Comparison of ENCODE assay signal across 19 cellular contexts in genomic region chr11:44610556-44610955, GRCh38. TPM values are rescaled to one million over a fixed set of nuclear protein-coding genes. Genes with fewer than 3 reads are reported as not detected.
A peak's percentile ranks its signal among the peaks of the same experiment; 100 is the strongest.
DNase-seq lines count a peak whose midpoint lies in the region; ATAC-seq and TF ChIP-seq lines count a peak whose summit lies in the region.
"Had no signal": no experiment of that assay in that cellular context is flagged by ENCODE, and none has a peak within 500 bp of the region (broad histone marks: within the 10 kb centered on the region; RNA-seq: fewer than 3 reads in every experiment).

No MANE protein-coding gene starts in this region.

- H3K4me2 ChIP-seq in SU-DHL-6 (ENCODE audit: low read depth, low read length, poor library complexity, severe bottlenecking): peak overlapping the region; percentile 50

- no peaks in the 10 kb centered on the region for H3K27me3 Mint-ChIP-seq in activated T-cell treated with anti-CD3 and anti-CD28 coated beads, Interleukin-2, amount 50 U/mL, for 72 hours (ENCODE audit: low read depth)
- H3K27me3 Mint-ChIP-seq in activated naive CD8-positive, alpha-beta T cell treated with anti-CD3 and anti-CD28 coated beads, Interleukin-2, amount 50 U/mL, for 24 hours: no peaks in the 10 kb centered on the region
- peaks cover 4% of the 10 kb centered on the region for H3K27me3 Mint-ChIP-seq in chondrocyte (ENCODE audit: low read depth)

- peak overlapping the region; percentile 45; the same call in 1 of the 2 replicates for H3K9ac ChIP-seq in SU-DHL-6 (ENCODE audit: low read length)
- H3K9ac ChIP-seq: GM23248 had no signal

- no peaks in the 10 kb centered on the region for H3K9me2 ChIP-seq in SU-DHL-6 (replicated peaks; ENCODE audit: insufficient read depth, low read length)

- DNase-seq in activated T-cell treated with anti-CD3 and anti-CD28 coated beads, Interleukin-2, amount 50 U/mL, for 72 hours: no peak
- DNase-seq in activated T-cell treated with anti-CD3 and anti-CD28 coated beads, Interleukin-2, amount 50 U/mL, for 1 hour: no peak
- no peak for DNase-seq in activated naive CD8-positive, alpha-beta T cell treated with anti-CD3 and anti-CD28 coated beads, Interleukin-2, amount 50 U/mL, for 24 hours
- no peak for DNase-seq in stimulated activated effector memory CD8-positive, alpha-beta T cell treated with anti-CD3 and anti-CD28 coated beads, Interleukin-12 subunit alpha, Interleukin-12 subunit beta, amount 100 ng/mL, for 72 hours (ENCODE audit: low spot score in 2 of 2)
- no peak for DNase-seq in chondrocyte (ENCODE audit: low spot score)
- DNase-seq: ACHN; activated CD8-positive, alpha-beta memory T cell treated with anti-CD3 and anti-CD28 coated beads for 24 hours; cerebellar nuclear complex; endodermal cell; kidney glomerular epithelial cell; NCI-H187 treated with DMSO at 0.1 percent for 48 hours; NCI-H774; SHP77 treated with DMSO at 0.1 percent for 48 hours; stimulated activated CD8-positive, alpha-beta memory T cell treated with anti-CD3 and anti-CD28 coated beads, Interleukin-4, amount 100 ng/mL, for 48 hours had no signal

- no peaks in the 10 kb centered on the region for H3K9me3 ChIP-seq in SU-DHL-6 (ENCODE audit: insufficient read depth, low read length)
- H3K9me3 ChIP-seq: thoracic aorta had no signal

- H3K27ac ChIP-seq in SU-DHL-6 (ENCODE audit: low read depth, low read length): peak overlapping the region; percentile 90
- H3K27ac ChIP-seq: GM23248 had no signal

- H3K79me2 ChIP-seq in SU-DHL-6 (ENCODE audit: insufficient read depth, low read length): no peaks in the 10 kb centered on the region

- TF ChIP-seq CTCF in SU-DHL-6 (IDR thresholded peaks at IDR 0.05; ENCODE audit: insufficient read depth, low read length, poor library complexity, severe bottlenecking) (no peak), chondrocyte (IDR thresholded peaks at IDR 0.05) (no peak)

- no peak overlapping the region for H3K4me3 Mint-ChIP-seq in activated T-cell treated with anti-CD3 and anti-CD28 coated beads, Interleukin-2, amount 50 U/mL, for 72 hours
- no peak overlapping the region for H3K4me3 Mint-ChIP-seq in activated naive CD8-positive, alpha-beta T cell treated with anti-CD3 and anti-CD28 coated beads, Interleukin-2, amount 50 U/mL, for 24 hours
- no peak overlapping the region for H3K4me3 Mint-ChIP-seq in stimulated activated effector memory CD8-positive, alpha-beta T cell treated with anti-CD3 and anti-CD28 coated beads, Interleukin-12 subunit alpha, Interleukin-12 subunit beta, amount 100 ng/mL, for 72 hours
- H3K4me3 Mint-ChIP-seq in chondrocyte (ENCODE audit: unreplicated experiment): no peak overlapping the region
- H3K4me3 Mint-ChIP-seq: endodermal cell had no signal

- no peaks in the 10 kb centered on the region for H3K9me3 Mint-ChIP-seq in activated T-cell treated with anti-CD3 and anti-CD28 coated beads, Interleukin-2, amount 50 U/mL, for 72 hours
- no peaks in the 10 kb centered on the region for H3K9me3 Mint-ChIP-seq in activated naive CD8-positive, alpha-beta T cell treated with anti-CD3 and anti-CD28 coated beads, Interleukin-2, amount 50 U/mL, for 24 hours
- no peaks in the 10 kb centered on the region for H3K9me3 Mint-ChIP-seq in stimulated activated effector memory CD8-positive, alpha-beta T cell treated with anti-CD3 and anti-CD28 coated beads, Interleukin-12 subunit alpha, Interleukin-12 subunit beta, amount 100 ng/mL, for 72 hours
- H3K9me3 Mint-ChIP-seq in chondrocyte (ENCODE audit: low read depth): no peaks in the 10 kb centered on the region
- H3K9me3 Mint-ChIP-seq: endodermal cell had no signal

- H4K20me1 ChIP-seq in SU-DHL-6 (ENCODE audit: low read depth, low read length): no peaks in the 10 kb centered on the region

- peaks cover 90% of the 10 kb centered on the region for H3K4me1 Mint-ChIP-seq in activated T-cell treated with anti-CD3 and anti-CD28 coated beads, Interleukin-2, amount 50 U/mL, for 72 hours (ENCODE audit: low read depth)
- H3K4me1 Mint-ChIP-seq in activated naive CD8-positive, alpha-beta T cell treated with anti-CD3 and anti-CD28 coated beads, Interleukin-2, amount 50 U/mL, for 24 hours: peaks cover 90% of the 10 kb centered on the region
- peaks cover 96% of the 10 kb centered on the region for H3K4me1 Mint-ChIP-seq in stimulated activated effector memory CD8-positive, alpha-beta T cell treated with anti-CD3 and anti-CD28 coated beads, Interleukin-12 subunit alpha, Interleukin-12 subunit beta, amount 100 ng/mL, for 72 hours
- H3K4me1 Mint-ChIP-seq in chondrocyte (ENCODE audit: low read depth): peaks cover 16% of the 10 kb centered on the region

- no peak overlapping the region for H3K4me3 ChIP-seq in SU-DHL-6 (ENCODE audit: insufficient read depth, low read length, poor library complexity, severe bottlenecking)
- H3K4me3 ChIP-seq: GM23248, thoracic aorta had no signal

- peaks cover 5 to 25% of the 10 kb centered on the region in 2 donors for H3K36me3 Mint-ChIP-seq in activated T-cell treated with anti-CD3 and anti-CD28 coated beads, Interleukin-2, amount 50 U/mL, for 72 hours (ENCODE audit: insufficient read depth in 2 of 2)
- H3K36me3 Mint-ChIP-seq in activated naive CD8-positive, alpha-beta T cell treated with anti-CD3 and anti-CD28 coated beads, Interleukin-2, amount 50 U/mL, for 24 hours (ENCODE audit: low read depth): peaks cover 74% of the 10 kb centered on the region
- peaks cover 100% of the 10 kb centered on the region for H3K36me3 Mint-ChIP-seq in stimulated activated effector memory CD8-positive, alpha-beta T cell treated with anti-CD3 and anti-CD28 coated beads, Interleukin-12 subunit alpha, Interleukin-12 subunit beta, amount 100 ng/mL, for 72 hours
- H3K36me3 Mint-ChIP-seq in chondrocyte (ENCODE audit: low read depth): peaks cover 2% of the 10 kb centered on the region

- no peak for ATAC-seq in activated T-cell treated with anti-CD3 and anti-CD28 coated beads, Interleukin-2, amount 50 U/mL, for 72 hours (replicated peaks in 1 of 2)
- no peak for ATAC-seq in activated naive CD8-positive, alpha-beta T cell treated with anti-CD3 and anti-CD28 coated beads, Interleukin-2, amount 50 U/mL, for 24 hours
- ATAC-seq in stimulated activated effector memory CD8-positive, alpha-beta T cell treated with anti-CD3 and anti-CD28 coated beads, Interleukin-12 subunit alpha, Interleukin-12 subunit beta, amount 100 ng/mL, for 72 hours: no peak
- ATAC-seq in HG02852 (IDR thresholded peaks at IDR 0.05; ENCODE audit: unreplicated experiment) (no peak), GM18867 (IDR thresholded peaks at IDR 0.05; ENCODE audit: unreplicated experiment) (no peak)

- peak overlapping the region; percentile 28 for H3K27ac Mint-ChIP-seq in activated T-cell treated with anti-CD3 and anti-CD28 coated beads, Interleukin-2, amount 50 U/mL, for 72 hours
- H3K27ac Mint-ChIP-seq in activated naive CD8-positive, alpha-beta T cell treated with anti-CD3 and anti-CD28 coated beads, Interleukin-2, amount 50 U/mL, for 24 hours: peak overlapping the region; percentile 93
- H3K27ac Mint-ChIP-seq in stimulated activated effector memory CD8-positive, alpha-beta T cell treated with anti-CD3 and anti-CD28 coated beads, Interleukin-12 subunit alpha, Interleukin-12 subunit beta, amount 100 ng/mL, for 72 hours: peak overlapping the region; percentile 85
- no peak overlapping the region for H3K27ac Mint-ChIP-seq in chondrocyte (ENCODE audit: unreplicated experiment)
- H3K27ac Mint-ChIP-seq: endodermal cell had no signal

- H3K36me3 ChIP-seq in SU-DHL-6 (ENCODE audit: low read length): no peaks in the 10 kb centered on the region
- H3K36me3 ChIP-seq: thoracic aorta had no signal

- no peaks in the 10 kb centered on the region for H3K27me3 ChIP-seq in SU-DHL-6 (ENCODE audit: low read length)

- H2AFZ ChIP-seq in SU-DHL-6 (ENCODE audit: low read depth, low read length, severe bottlenecking): no peak overlapping the region
- H2AFZ ChIP-seq: GM23248 had no signal

- peaks cover 6% of the 10 kb centered on the region; the same call in 1 of the 2 replicates for H3F3A ChIP-seq in SU-DHL-6 (ENCODE audit: insufficient read depth)

RNA-seq across cellular contexts. Expression of gene CD82, which starts 45.1 kb away (rescaled TPM):
- 100 to 1,000 TPM; 364 to 421 TPM for total RNA-seq in activated T-cell treated with anti-CD3 and anti-CD28 coated beads, Interleukin-2, amount 50 U/mL, for 72 hours
- total RNA-seq in chondrocyte: 14.4 to 46.6 TPM (median 17.0 TPM) in 3 replicates
